Comparison of ENCODE assay signal across 9 cellular contexts in genomic region chr9:34652608-34653007, GRCh38. TPM values are rescaled to one million over a fixed set of nuclear protein-coding genes. Genes with fewer than 3 reads are reported as not detected.
DNase-seq lines count a peak whose midpoint lies in the region; ATAC-seq and TF ChIP-seq lines count a peak whose summit lies in the region.
"Had no signal": no experiment of that assay in that cellular context is flagged by ENCODE, and none has a peak within 500 bp of the region (broad histone marks: within the 10 kb centered on the region; RNA-seq: fewer than 3 reads in every experiment).

No MANE protein-coding gene starts in this region.

- no peaks in the 10 kb centered on the region for H3K9me3 ChIP-seq in heart left ventricle
- no peaks in the 10 kb centered on the region for H3K9me3 ChIP-seq in muscle layer of colon (ENCODE audit: low read length)
- no peaks in the 10 kb centered on the region for H3K9me3 ChIP-seq in uterus

- H3K4me3 Mint-ChIP-seq in central memory CD8-positive, alpha-beta T cell, result peak overlapping the region; percentile 1

- H3K4me1 Mint-ChIP-seq in central memory CD8-positive, alpha-beta T cell, result peaks cover 31% of the 10 kb centered on the region

- H3K27ac ChIP-seq in heart left ventricle, result peak overlapping the region; percentile 36 to 95 (median 86)
- H3K27ac ChIP-seq in muscle layer of colon (ENCODE audit: low read depth, low read length), result peak overlapping the region; percentile 83
- peak overlapping the region; percentile 77 to 81 for H3K27ac ChIP-seq in uterus

- H3K9ac ChIP-seq in muscle layer of colon (ENCODE audit: low read length), result peak overlapping the region; percentile 69

- no peaks in the 10 kb centered on the region for H3K27me3 Mint-ChIP-seq in central memory CD8-positive, alpha-beta T cell

- ATAC-seq in heart left ventricle (no peak), left ventricle myocardium superior (no peak), HG03159 (IDR thresholded peaks at IDR 0.05; ENCODE audit: unreplicated experiment) (no peak), HG03097 (IDR thresholded peaks at IDR 0.05; ENCODE audit: low FRiP score, unreplicated experiment) (no peak)
- no peak for ATAC-seq in central memory CD8-positive, alpha-beta T cell (replicated peaks; ENCODE audit: extremely low read depth, poor library complexity, severe bottlenecking)

- WGBS in heart left ventricle, 4 donors, result 8 to 18% (median 13%) methylated on average over 4 of the region's 4 CpGs

- peak overlapping the region; percentile 14 for H3K27ac Mint-ChIP-seq in central memory CD8-positive, alpha-beta T cell (ENCODE audit: low read depth)

- TF ChIP-seq CTCF in heart left ventricle (IDR thresholded peaks at IDR 0.05) (no peak), uterus (IDR thresholded peaks at IDR 0.05) (no peak)

- intact Hi-C loops in heart left ventricle (cut with DNase I), result loop anchor here in 1 of 10 donors (5.0 kb wide), 1 partner anchor 50 kb away; no protein-coding TSS in a partner anchor
- intact Hi-C loops in left ventricle myocardium superior (cut with micrococcal nuclease), result no loop called here
- intact Hi-C loops in uterus (cut with DNase I; ENCODE audit: low total_unique reads), result no loop called here

- H3K36me3 ChIP-seq in heart left ventricle (peaks cover 0 to 29% (median 24%) of the 10 kb centered on the region in 9 donors), muscle layer of colon (ENCODE audit: insufficient read depth, low read length) (peaks cover 33% of the 10 kb centered on the region), uterus (no peaks in the 10 kb centered on the region)

- H3K4me1 ChIP-seq in heart left ventricle, result peaks cover 7 to 75% (median 53%) of the 10 kb centered on the region in 12 donors
- H3K4me1 ChIP-seq in muscle layer of colon (ENCODE audit: insufficient read depth, low read length), result peaks cover 65% of the 10 kb centered on the region
- H3K4me1 ChIP-seq in uterus, result peaks cover 0 to 38% of the 10 kb centered on the region in 2 donors

- no peaks in the 10 kb centered on the region for H3K27me3 ChIP-seq in heart left ventricle
- no peaks in the 10 kb centered on the region for H3K27me3 ChIP-seq in muscle layer of colon (ENCODE audit: control insufficient read depth in 1 of 2, insufficient read depth in 2 of 2, low read length in 2 of 2)
- H3K27me3 ChIP-seq in uterus, result no peaks in the 10 kb centered on the region

- no peak for TF ChIP-seq POLR2A in heart left ventricle (IDR thresholded peaks at IDR 0.05)
- TF ChIP-seq POLR2A in uterus (IDR thresholded peaks at IDR 0.05), result no peak

- no peaks in the 10 kb centered on the region for H3K9me3 Mint-ChIP-seq in central memory CD8-positive, alpha-beta T cell

- H3K4me3 ChIP-seq in heart left ventricle (peak overlapping the region; percentile 35 to 65 (median 54)), muscle layer of colon (ENCODE audit: low read depth in 1 of 2, low read length in 2 of 2) (peak overlapping the region; percentile 28 to 85), uterus (peak overlapping the region; percentile 22 to 43)

- DNase-seq in heart left ventricle, result no peak
- no peak for DNase-seq in left ventricle myocardium superior
- DNase-seq in central memory CD8-positive, alpha-beta T cell (ENCODE audit: low spot score in 2 of 2), result no peak
- no peak for DNase-seq in uterus
- DNase-seq in NCI-H1092 (lab: John Stamatoyannopoulos, UW), result no peak
- DNase-seq: effector CD4-positive, alpha-beta T cell had no signal

- H3K36me3 Mint-ChIP-seq in central memory CD8-positive, alpha-beta T cell (ENCODE audit: insufficient read depth), result peaks cover 17% of the 10 kb centered on the region

RNA-seq across cellular contexts. Expression of gene IL11RA, which starts 0.6 kb away (rescaled TPM):
- 100 to 1,000 TPM in 1 of 9 donors, 10 to 100 TPM in 8; 32.4 to 113 (median 50.1) TPM for total RNA-seq in heart left ventricle
- 10 to 100 TPM; 20.8 to 23.3 TPM for polyA plus RNA-seq in heart left ventricle
- 51.7 TPM for total RNA-seq in left ventricle myocardium superior
- 100 to 1,000 TPM in 1 of 4 donors, 10 to 100 TPM in 2, 1 to 10 TPM in 1; 3.2 to 153 (median 49.9) TPM for total RNA-seq in uterus

RNA-seq across cellular contexts. Expression of gene GALT, which starts 6.1 kb away (rescaled TPM):
- total RNA-seq in heart left ventricle (10 to 100 TPM; 33.2 to 67.9 (median 41.2) TPM), left ventricle myocardium superior (61.2 TPM), uterus (10 to 100 TPM in 3 of 4 donors, 1 to 10 TPM in 1; 4.4 to 82.9 (median 50.7) TPM)
- polyA plus RNA-seq in heart left ventricle, result 10 to 100 TPM; 16.8 to 44.5 TPM

RNA-seq across cellular contexts. Expression of gene CCL27, which starts 9.8 kb away (rescaled TPM):
- total RNA-seq in heart left ventricle, result under 1 TPM in 2 of 9 donors, not detected in 7; 0.35 to 0.40 TPM
- polyA plus RNA-seq in heart left ventricle, result under 1 TPM in 1 of 2 donors, not detected in 1; 0.57 TPM
- total RNA-seq in left ventricle myocardium superior, result not detected
- total RNA-seq in uterus, result not detected

RNA-seq across cellular contexts. Expression of gene SIGMAR1, which starts 15.0 kb away (rescaled TPM):
- total RNA-seq in heart left ventricle (10 to 100 TPM; 17.0 to 40.8 (median 24.9) TPM), left ventricle myocardium superior (23.1 TPM), uterus (10 to 100 TPM; 34.1 to 55.2 (median 51.3) TPM)
- polyA plus RNA-seq in heart left ventricle, result 10 to 100 TPM; 21.1 to 55.3 TPM

RNA-seq across cellular contexts. Expression of gene ARID3C, which starts 23.7 kb away (rescaled TPM):
- total RNA-seq in heart left ventricle (under 1 TPM in 1 of 9 donors, not detected in 8; 0.20 TPM), left ventricle myocardium superior (not detected), uterus (under 1 TPM in 2 of 4 donors, not detected in 2; 0.35 to 0.82 TPM)
- polyA plus RNA-seq in heart left ventricle, result not detected
